In genomic region chr9:137578518-137579258, GRCh38 we compare ENCODE assay signal across 1 cellular context.
TF ChIP-seq lines count a peak whose summit lies in the region.

Gene DPH7 (minus strand): TSS chr9:137578925. CDS start chr9:137578777, 148 bp downstream.

TF ChIP-seq in GM23338, 12 proteins besides CTCF, POLR2A, EP300 and RAD21 (continued from another document):
- no peak for TF ChIP-seq REST (IDR thresholded peaks at IDR 0.05; ENCODE audit: unreplicated experiment)
- no peak for TF ChIP-seq JUNB (IDR thresholded peaks at IDR 0.05; ENCODE audit: unreplicated experiment)
- peak; percentile 81 for TF ChIP-seq POLR2AphosphoS5 (IDR thresholded peaks at IDR 0.05; ENCODE audit: low read depth)
- TF ChIP-seq EZH2 (IDR thresholded peaks at IDR 0.05; ENCODE audit: low read depth, unreplicated experiment), result no peak
- TF ChIP-seq ETS1 (IDR thresholded peaks at IDR 0.05), result peak; percentile 86
- no peak for TF ChIP-seq EZH2phosphoT487 (IDR thresholded peaks at IDR 0.05; ENCODE audit: unreplicated experiment)
- TF ChIP-seq ZNF331 (CRISPR knock-in tag; IDR thresholded peaks at IDR 0.05; ENCODE audit: low read depth), result no peak
- TF ChIP-seq NANOG (IDR thresholded peaks at IDR 0.05; ENCODE audit: borderline replicate concordance), result no peak
- no peak for TF ChIP-seq STAT1 (IDR thresholded peaks at IDR 0.05; ENCODE audit: unreplicated experiment)
